Comparison of ENCODE assay signal across 1 cellular context in the genomic region with DNA sequence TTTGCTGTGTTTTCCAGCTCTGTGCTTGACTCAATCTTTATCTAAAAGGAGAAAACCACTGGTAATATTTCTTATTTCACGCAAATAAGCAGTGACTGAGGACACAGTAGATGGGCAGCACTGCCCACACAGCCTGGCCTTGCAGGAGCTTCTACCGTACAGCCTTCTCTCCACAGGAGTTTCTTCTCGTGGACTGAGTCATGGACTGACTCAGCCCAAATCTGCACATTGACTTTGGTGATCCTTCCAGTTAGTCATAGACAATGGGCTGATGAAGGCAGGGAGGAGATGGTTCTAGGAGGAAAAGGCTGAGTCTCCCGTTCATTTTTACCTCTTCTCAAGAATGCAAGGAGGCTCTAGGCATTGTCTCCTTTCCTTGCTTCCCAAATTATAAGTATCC.
TF ChIP-seq lines count a peak whose summit lies in the region.

No MANE protein-coding gene starts in this region.

TF ChIP-seq in K562, 482 proteins besides CTCF, POLR2A, EP300 and RAD21 (continued from another document and continues in another):
- TF ChIP-seq, protein P1, sequence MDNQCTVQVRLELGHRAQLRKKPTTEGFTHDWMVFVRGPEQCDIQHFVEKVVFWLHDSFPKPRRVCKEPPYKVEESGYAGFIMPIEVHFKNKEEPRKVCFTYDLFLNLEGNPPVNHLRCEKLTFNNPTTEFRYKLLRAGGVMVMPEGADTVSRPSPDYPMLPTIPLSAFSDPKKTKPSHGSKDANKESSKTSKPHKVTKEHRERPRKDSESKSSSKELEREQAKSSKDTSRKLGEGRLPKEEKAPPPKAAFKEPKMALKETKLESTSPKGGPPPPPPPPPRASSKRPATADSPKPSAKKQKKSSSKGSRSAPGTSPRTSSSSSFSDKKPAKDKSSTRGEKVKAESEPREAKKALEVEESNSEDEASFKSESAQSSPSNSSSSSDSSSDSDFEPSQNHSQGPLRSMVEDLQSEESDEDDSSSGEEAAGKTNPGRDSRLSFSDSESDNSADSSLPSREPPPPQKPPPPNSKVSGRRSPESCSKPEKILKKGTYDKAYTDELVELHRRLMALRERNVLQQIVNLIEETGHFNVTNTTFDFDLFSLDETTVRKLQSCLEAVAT (IDR thresholded peaks at IDR 0.05) = no peak
- TF ChIP-seq MAFF (IDR thresholded peaks at IDR 0.05; ENCODE audit: low read length) (peak; percentile 25; the same call in 1 of the 2 replicates), SRSF1 (IDR thresholded peaks at IDR 0.05; ENCODE audit: low read depth, low read length) (no peak), TCF7L2 (IDR thresholded peaks at IDR 0.05; ENCODE audit: low read depth, low read length) (no peak), SMAD4 (CRISPR knock-in tag; conservative IDR thresholded peaks at IDR 0.05) (no peak), SMARCC2 (IDR thresholded peaks at IDR 0.05; ENCODE audit: low read depth) (peak; percentile 38; the same call in 1 of the 2 replicates), MAFK (IDR thresholded peaks at IDR 0.05; ENCODE audit: low read length) (peak; percentile 51; the same call in 1 of the 2 replicates), SMARCE1 (IDR thresholded peaks at IDR 0.05) (0 out of 2 replicates have a peak, but pooled peaks have one; percentile 43), ZBTB7A (IDR thresholded peaks at IDR 0.05; ENCODE audit: borderline replicate concordance, control insufficient read depth, low read depth, low read length) (no peak), RCOR1 (IDR thresholded peaks at IDR 0.05; ENCODE audit: borderline replicate concordance in 1 of 2, low read depth in 2 of 2, low read length in 2 of 2) (0 out of 4 replicates have a peak, but pooled peaks of 1 of the 2 experiments have one; percentile 7), MAFG (tag; conservative IDR thresholded peaks at IDR 0.05) (peak; percentile 36; the same call in 1 of the 2 replicates), MTA2 (IDR thresholded peaks at IDR 0.05; ENCODE audit: low read depth) (no peak), HDAC8 (tag; IDR thresholded peaks at IDR 0.05) (no peak), ZNF124 (CRISPR knock-in tag; IDR thresholded peaks at IDR 0.05) (no peak), C11orf30 (IDR thresholded peaks at IDR 0.05; ENCODE audit: low read depth) (peak; percentile 45), TSC22D4 (tag; IDR thresholded peaks at IDR 0.05) (no peak), NEUROD1 (IDR thresholded peaks at IDR 0.05; ENCODE audit: borderline replicate concordance, low read depth, low read length, partially characterized antibody) (no peak), ZNF583 (CRISPR knock-in tag; IDR thresholded peaks at IDR 0.05) (no peak), ZNF143 (CRISPR knock-in tag; IDR thresholded peaks at IDR 0.05) (no peak), KLF6 (CRISPR knock-in tag; IDR thresholded peaks at IDR 0.05; ENCODE audit: borderline replicate concordance) (no peak), ARID1B (IDR thresholded peaks at IDR 0.05) (peak; percentile 59), PURB (CRISPR knock-in tag; IDR thresholded peaks at IDR 0.05; ENCODE audit: low read depth) (no peak), HNRNPK (IDR thresholded peaks at IDR 0.05; ENCODE audit: low read depth, low read length, poor library complexity, severe bottlenecking) (no peak), ZEB2 (IDR thresholded peaks at IDR 0.05) (no peak), ZNF311 (CRISPR knock-in tag; IDR thresholded peaks at IDR 0.05) (no peak), SMARCA4 (IDR thresholded peaks at IDR 0.05) (peak; percentile 55; the same call in 1 of the 2 replicates), ZNF316 (IDR thresholded peaks at IDR 0.05) (peak; percentile 41; the same call in 1 of the 2 replicates), ETV1 (tag; conservative IDR thresholded peaks at IDR 0.05; ENCODE audit: low read depth) (no peak), FOSL1 (tag; conservative IDR thresholded peaks at IDR 0.05) (peak; percentile 98), FOS (IDR thresholded peaks at IDR 0.05; ENCODE audit: extremely low read depth, insufficient read length) (peak; percentile 25), ASH1L (IDR thresholded peaks at IDR 0.05; ENCODE audit: borderline replicate concordance, low read depth, partially characterized antibody) (no peak), TCF3 (CRISPR knock-in tag; IDR thresholded peaks at IDR 0.05) (peak; percentile 15; the same call in 1 of the 2 replicates), JUN (IDR thresholded peaks at IDR 0.05; ENCODE audit: borderline replicate concordance, low read depth, low read length) (peak; percentile 81; the same call in 1 of the 2 replicates), JUN (CRISPR knock-in tag; IDR thresholded peaks at IDR 0.05; ENCODE audit: borderline replicate concordance) (no peak), POLR2AphosphoS5 (IDR thresholded peaks at IDR 0.05; ENCODE audit: control insufficient read depth, insufficient read depth, low read depth, low read length) (no peak), RFX7 (CRISPR knock-in tag; IDR thresholded peaks at IDR 0.05) (no peak), RBM22 (IDR thresholded peaks at IDR 0.05; ENCODE audit: low read depth, low read length, poor library complexity, severe bottlenecking) (no peak), NFE2 (IDR thresholded peaks at IDR 0.05; ENCODE audit: low read depth) (peak; percentile 66)
- TF ChIP-seq, protein P2, sequence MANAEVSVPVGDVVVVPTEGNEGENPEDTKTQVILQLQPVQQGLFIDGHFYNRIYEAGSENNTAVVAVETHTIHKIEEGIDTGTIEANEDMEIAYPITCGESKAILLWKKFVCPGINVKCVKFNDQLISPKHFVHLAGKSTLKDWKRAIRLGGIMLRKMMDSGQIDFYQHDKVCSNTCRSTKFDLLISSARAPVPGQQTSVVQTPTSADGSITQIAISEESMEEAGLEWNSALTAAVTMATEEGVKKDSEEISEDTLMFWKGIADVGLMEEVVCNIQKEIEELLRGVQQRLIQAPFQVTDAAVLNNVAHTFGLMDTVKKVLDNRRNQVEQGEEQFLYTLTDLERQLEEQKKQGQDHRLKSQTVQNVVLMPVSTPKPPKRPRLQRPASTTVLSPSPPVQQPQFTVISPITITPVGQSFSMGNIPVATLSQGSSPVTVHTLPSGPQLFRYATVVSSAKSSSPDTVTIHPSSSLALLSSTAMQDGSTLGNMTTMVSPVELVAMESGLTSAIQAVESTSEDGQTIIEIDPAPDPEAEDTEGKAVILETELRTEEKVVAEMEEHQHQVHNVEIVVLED (CRISPR knock-in tag; IDR thresholded peaks at IDR 0.05) = no peak
- TF ChIP-seq, protein P3, sequence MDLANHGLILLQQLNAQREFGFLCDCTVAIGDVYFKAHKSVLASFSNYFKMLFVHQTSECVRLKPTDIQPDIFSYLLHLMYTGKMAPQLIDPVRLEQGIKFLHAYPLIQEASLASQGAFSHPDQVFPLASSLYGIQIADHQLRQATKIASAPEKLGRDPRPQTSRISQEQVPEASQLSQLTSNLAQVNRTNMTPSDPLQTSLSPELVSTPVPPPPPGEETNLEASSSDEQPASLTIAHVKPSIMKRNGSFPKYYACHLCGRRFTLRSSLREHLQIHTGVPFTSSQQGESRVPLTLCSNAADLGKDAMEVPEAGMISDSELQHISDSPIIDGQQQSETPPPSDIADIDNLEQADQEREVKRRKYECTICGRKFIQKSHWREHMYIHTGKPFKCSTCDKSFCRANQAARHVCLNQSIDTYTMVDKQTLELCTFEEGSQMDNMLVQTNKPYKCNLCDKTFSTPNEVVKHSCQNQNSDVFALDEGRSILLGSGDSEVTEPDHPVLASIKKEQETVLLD (IDR thresholded peaks at IDR 0.05) = no peak
- TF ChIP-seq, protein P4, sequence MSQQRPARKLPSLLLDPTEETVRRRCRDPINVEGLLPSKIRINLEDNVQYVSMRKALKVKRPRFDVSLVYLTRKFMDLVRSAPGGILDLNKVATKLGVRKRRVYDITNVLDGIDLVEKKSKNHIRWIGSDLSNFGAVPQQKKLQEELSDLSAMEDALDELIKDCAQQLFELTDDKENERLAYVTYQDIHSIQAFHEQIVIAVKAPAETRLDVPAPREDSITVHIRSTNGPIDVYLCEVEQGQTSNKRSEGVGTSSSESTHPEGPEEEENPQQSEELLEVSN (IDR thresholded peaks at IDR 0.05; ENCODE audit: borderline replicate concordance in 1 of 2, extremely low read depth in 1 of 2, insufficient read depth in 1 of 2, insufficient read length in 1 of 2, low read depth in 1 of 2, low read length in 1 of 2, poor library complexity in 1 of 2, severe bottlenecking in 1 of 2) = no peak
- TF ChIP-seq, protein P5, sequence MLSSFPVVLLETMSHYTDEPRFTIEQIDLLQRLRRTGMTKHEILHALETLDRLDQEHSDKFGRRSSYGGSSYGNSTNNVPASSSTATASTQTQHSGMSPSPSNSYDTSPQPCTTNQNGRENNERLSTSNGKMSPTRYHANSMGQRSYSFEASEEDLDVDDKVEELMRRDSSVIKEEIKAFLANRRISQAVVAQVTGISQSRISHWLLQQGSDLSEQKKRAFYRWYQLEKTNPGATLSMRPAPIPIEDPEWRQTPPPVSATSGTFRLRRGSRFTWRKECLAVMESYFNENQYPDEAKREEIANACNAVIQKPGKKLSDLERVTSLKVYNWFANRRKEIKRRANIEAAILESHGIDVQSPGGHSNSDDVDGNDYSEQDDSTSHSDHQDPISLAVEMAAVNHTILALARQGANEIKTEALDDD (IDR thresholded peaks at IDR 0.05) = peak; percentile 83
- TF ChIP-seq, protein P6, sequence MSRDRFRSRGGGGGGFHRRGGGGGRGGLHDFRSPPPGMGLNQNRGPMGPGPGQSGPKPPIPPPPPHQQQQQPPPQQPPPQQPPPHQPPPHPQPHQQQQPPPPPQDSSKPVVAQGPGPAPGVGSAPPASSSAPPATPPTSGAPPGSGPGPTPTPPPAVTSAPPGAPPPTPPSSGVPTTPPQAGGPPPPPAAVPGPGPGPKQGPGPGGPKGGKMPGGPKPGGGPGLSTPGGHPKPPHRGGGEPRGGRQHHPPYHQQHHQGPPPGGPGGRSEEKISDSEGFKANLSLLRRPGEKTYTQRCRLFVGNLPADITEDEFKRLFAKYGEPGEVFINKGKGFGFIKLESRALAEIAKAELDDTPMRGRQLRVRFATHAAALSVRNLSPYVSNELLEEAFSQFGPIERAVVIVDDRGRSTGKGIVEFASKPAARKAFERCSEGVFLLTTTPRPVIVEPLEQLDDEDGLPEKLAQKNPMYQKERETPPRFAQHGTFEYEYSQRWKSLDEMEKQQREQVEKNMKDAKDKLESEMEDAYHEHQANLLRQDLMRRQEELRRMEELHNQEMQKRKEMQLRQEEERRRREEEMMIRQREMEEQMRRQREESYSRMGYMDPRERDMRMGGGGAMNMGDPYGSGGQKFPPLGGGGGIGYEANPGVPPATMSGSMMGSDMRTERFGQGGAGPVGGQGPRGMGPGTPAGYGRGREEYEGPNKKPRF (IDR thresholded peaks at IDR 0.05; ENCODE audit: low read depth, low read length) = no peak
- TF ChIP-seq, protein P7, sequence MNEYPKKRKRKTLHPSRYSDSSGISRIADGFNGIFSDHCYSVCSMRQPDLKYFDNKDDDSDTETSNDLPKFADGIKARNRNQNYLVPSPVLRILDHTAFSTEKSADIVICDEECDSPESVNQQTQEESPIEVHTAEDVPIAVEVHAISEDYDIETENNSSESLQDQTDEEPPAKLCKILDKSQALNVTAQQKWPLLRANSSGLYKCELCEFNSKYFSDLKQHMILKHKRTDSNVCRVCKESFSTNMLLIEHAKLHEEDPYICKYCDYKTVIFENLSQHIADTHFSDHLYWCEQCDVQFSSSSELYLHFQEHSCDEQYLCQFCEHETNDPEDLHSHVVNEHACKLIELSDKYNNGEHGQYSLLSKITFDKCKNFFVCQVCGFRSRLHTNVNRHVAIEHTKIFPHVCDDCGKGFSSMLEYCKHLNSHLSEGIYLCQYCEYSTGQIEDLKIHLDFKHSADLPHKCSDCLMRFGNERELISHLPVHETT (CRISPR knock-in tag; conservative IDR thresholded peaks at IDR 0.05 in 1 of 2, IDR thresholded peaks at IDR 0.05 in 1 of 2) = no peak
- TF ChIP-seq, protein P8, sequence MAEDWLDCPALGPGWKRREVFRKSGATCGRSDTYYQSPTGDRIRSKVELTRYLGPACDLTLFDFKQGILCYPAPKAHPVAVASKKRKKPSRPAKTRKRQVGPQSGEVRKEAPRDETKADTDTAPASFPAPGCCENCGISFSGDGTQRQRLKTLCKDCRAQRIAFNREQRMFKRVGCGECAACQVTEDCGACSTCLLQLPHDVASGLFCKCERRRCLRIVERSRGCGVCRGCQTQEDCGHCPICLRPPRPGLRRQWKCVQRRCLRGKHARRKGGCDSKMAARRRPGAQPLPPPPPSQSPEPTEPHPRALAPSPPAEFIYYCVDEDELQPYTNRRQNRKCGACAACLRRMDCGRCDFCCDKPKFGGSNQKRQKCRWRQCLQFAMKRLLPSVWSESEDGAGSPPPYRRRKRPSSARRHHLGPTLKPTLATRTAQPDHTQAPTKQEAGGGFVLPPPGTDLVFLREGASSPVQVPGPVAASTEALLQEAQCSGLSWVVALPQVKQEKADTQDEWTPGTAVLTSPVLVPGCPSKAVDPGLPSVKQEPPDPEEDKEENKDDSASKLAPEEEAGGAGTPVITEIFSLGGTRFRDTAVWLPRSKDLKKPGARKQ (CRISPR knock-in tag; IDR thresholded peaks at IDR 0.05) = no peak
- TF ChIP-seq, protein P9, sequence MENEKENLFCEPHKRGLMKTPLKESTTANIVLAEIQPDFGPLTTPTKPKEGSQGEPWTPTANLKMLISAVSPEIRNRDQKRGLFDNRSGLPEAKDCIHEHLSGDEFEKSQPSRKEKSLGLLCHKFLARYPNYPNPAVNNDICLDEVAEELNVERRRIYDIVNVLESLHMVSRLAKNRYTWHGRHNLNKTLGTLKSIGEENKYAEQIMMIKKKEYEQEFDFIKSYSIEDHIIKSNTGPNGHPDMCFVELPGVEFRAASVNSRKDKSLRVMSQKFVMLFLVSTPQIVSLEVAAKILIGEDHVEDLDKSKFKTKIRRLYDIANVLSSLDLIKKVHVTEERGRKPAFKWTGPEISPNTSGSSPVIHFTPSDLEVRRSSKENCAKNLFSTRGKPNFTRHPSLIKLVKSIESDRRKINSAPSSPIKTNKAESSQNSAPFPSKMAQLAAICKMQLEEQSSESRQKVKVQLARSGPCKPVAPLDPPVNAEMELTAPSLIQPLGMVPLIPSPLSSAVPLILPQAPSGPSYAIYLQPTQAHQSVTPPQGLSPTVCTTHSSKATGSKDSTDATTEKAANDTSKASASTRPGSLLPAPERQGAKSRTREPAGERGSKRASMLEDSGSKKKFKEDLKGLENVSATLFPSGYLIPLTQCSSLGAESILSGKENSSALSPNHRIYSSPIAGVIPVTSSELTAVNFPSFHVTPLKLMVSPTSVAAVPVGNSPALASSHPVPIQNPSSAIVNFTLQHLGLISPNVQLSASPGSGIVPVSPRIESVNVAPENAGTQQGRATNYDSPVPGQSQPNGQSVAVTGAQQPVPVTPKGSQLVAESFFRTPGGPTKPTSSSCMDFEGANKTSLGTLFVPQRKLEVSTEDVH (IDR thresholded peaks at IDR 0.05; ENCODE audit: low read depth, partially characterized antibody) = no peak
- TF ChIP-seq, protein P10, sequence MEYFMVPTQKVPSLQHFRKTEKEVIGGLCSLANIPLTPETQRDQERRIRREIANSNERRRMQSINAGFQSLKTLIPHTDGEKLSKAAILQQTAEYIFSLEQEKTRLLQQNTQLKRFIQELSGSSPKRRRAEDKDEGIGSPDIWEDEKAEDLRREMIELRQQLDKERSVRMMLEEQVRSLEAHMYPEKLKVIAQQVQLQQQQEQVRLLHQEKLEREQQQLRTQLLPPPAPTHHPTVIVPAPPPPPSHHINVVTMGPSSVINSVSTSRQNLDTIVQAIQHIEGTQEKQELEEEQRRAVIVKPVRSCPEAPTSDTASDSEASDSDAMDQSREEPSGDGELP (CRISPR knock-in tag; IDR thresholded peaks at IDR 0.05; ENCODE audit: borderline replicate concordance) = no peak
- TF ChIP-seq, protein P11, sequence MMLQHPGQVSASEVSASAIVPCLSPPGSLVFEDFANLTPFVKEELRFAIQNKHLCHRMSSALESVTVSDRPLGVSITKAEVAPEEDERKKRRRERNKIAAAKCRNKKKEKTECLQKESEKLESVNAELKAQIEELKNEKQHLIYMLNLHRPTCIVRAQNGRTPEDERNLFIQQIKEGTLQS (IDR thresholded peaks at IDR 0.05) = peak; percentile 77
- TF ChIP-seq, protein P11 (CRISPR knock-in tag; conservative IDR thresholded peaks at IDR 0.05) = no peak
